ENCODE assay signal across 22 cellular contexts in the genomic region with DNA sequence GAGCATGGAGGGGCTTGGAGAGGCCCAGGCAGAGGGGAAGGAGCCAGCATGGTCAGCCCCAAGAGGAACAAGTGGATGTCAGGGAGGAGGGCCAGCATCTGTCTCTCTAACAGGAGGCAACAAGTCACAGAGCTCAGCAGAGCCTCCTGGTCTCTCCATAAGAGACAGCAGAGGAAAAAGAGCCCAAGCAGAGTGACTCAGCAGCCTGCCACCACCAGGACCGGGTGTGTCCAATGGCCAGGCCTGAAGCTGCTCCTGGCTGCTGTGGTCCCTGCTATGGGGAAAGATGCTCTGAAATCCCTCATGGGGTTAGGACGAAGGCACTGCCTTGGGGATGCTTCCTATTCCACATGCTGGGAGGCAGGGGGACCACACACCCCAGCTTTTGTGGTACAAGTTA.
"Had no signal": no experiment of that assay in that cellular context is flagged by ENCODE, and none has a peak within 500 bp of the region (broad histone marks: within the 10 kb centered on the region; RNA-seq: fewer than 3 reads in every experiment).

No MANE protein-coding gene starts in this region.

- H3K36me3 ChIP-seq: cardiac muscle cell, gastrocnemius medialis, lower lobe of right lung, sigmoid colon, tibial artery had no signal

- H3K27ac ChIP-seq: cardiac muscle cell, epithelial cell of prostate, gastrocnemius medialis, lower lobe of right lung, sigmoid colon, tibial artery had no signal

- H3K27ac Mint-ChIP-seq: activated B cell treated with CpG ODN at 0.5 μM for 24 hours; activated CD4-positive, alpha-beta memory T cell treated with anti-CD3 and anti-CD28 coated beads, Interleukin-2, amount 10 ng/mL, durations not matched to agents 7 days and 5 days; activated CD8-positive, alpha-beta memory T cell treated with anti-CD3 and anti-CD28 coated beads, Interleukin-2, amount 10 ng/mL, durations not matched to agents 7 days and 5 days; activated naive CD8-positive, alpha-beta T cell; effector memory CD8-positive, alpha-beta T cell; mesothelial cell of epicardium; nephron progenitor cell; T-helper 2 cell treated with Interferon-gamma antibody and Interleukin-4, amounts not matched to agents 5 μg/mL and 100 μg/mL, for 36 hours had no signal

- H3K9me3 Mint-ChIP-seq: activated B cell treated with CpG ODN at 0.5 μM for 24 hours; activated CD4-positive, alpha-beta memory T cell treated with anti-CD3 and anti-CD28 coated beads, Interleukin-2, amount 10 ng/mL, durations not matched to agents 7 days and 5 days; effector memory CD8-positive, alpha-beta T cell; mesothelial cell of epicardium; nephron progenitor cell; T-helper 2 cell treated with Interferon-gamma antibody and Interleukin-4, amounts not matched to agents 5 μg/mL and 100 μg/mL, for 36 hours had no signal

- DNase-seq: activated B cell treated with CpG ODN at 0.5 μM for 24 hours; activated CD4-positive, alpha-beta memory T cell treated with anti-CD3 and anti-CD28 coated beads, Interleukin-2, amount 10 ng/mL, durations not matched to agents 7 days and 5 days; activated CD4-positive, alpha-beta T cell treated with anti-CD3 and anti-CD28 coated beads for 48 hours; activated CD8-positive, alpha-beta memory T cell treated with anti-CD3 and anti-CD28 coated beads, Interleukin-2, amount 10 ng/mL, durations not matched to agents 7 days and 5 days; amniotic stem cell; effector memory CD8-positive, alpha-beta T cell; gastrocnemius medialis; head of caudate nucleus; lower lobe of right lung; nephron progenitor cell; occipital lobe; posterior cingulate gyrus; sigmoid colon; stimulated activated CD8-positive, alpha-beta memory T cell treated with anti-CD3 and anti-CD28 coated beads, Interleukin-4, amount 100 ng/mL, for 48 hours; stimulated activated naive CD4-positive, alpha-beta T cell; substantia nigra; tibial artery had no signal

- H3K4me1 Mint-ChIP-seq: activated B cell treated with CpG ODN at 0.5 μM for 24 hours; activated CD4-positive, alpha-beta memory T cell treated with anti-CD3 and anti-CD28 coated beads, Interleukin-2, amount 10 ng/mL, durations not matched to agents 7 days and 5 days; activated CD8-positive, alpha-beta memory T cell treated with anti-CD3 and anti-CD28 coated beads, Interleukin-2, amount 10 ng/mL, durations not matched to agents 7 days and 5 days had no signal

- H3K4me3 ChIP-seq: cardiac muscle cell, gastrocnemius medialis, lower lobe of right lung, sigmoid colon, tibial artery had no signal

- H3K27me3 ChIP-seq: cardiac muscle cell, gastrocnemius medialis had no signal

- H3K36me3 Mint-ChIP-seq: activated CD8-positive, alpha-beta memory T cell treated with anti-CD3 and anti-CD28 coated beads, Interleukin-2, amount 10 ng/mL, durations not matched to agents 7 days and 5 days; activated naive CD8-positive, alpha-beta T cell; mesothelial cell of epicardium had no signal

- H3K4me3 Mint-ChIP-seq: activated B cell treated with CpG ODN at 0.5 μM for 24 hours; activated CD4-positive, alpha-beta memory T cell treated with anti-CD3 and anti-CD28 coated beads, Interleukin-2, amount 10 ng/mL, durations not matched to agents 7 days and 5 days; activated CD8-positive, alpha-beta memory T cell treated with anti-CD3 and anti-CD28 coated beads, Interleukin-2, amount 10 ng/mL, durations not matched to agents 7 days and 5 days; activated naive CD8-positive, alpha-beta T cell; effector memory CD8-positive, alpha-beta T cell; mesothelial cell of epicardium; nephron progenitor cell; T-helper 2 cell treated with Interferon-gamma antibody and Interleukin-4, amounts not matched to agents 5 μg/mL and 100 μg/mL, for 36 hours had no signal

- H3K9me3 ChIP-seq: gastrocnemius medialis, lower lobe of right lung, sigmoid colon, tibial artery had no signal

- H3K4me1 ChIP-seq: lower lobe of right lung, tibial artery had no signal

- H3K27me3 Mint-ChIP-seq: activated B cell treated with CpG ODN at 0.5 μM for 24 hours had no signal
